ENCODE assay signal across 10 cellular contexts in the genomic region with DNA sequence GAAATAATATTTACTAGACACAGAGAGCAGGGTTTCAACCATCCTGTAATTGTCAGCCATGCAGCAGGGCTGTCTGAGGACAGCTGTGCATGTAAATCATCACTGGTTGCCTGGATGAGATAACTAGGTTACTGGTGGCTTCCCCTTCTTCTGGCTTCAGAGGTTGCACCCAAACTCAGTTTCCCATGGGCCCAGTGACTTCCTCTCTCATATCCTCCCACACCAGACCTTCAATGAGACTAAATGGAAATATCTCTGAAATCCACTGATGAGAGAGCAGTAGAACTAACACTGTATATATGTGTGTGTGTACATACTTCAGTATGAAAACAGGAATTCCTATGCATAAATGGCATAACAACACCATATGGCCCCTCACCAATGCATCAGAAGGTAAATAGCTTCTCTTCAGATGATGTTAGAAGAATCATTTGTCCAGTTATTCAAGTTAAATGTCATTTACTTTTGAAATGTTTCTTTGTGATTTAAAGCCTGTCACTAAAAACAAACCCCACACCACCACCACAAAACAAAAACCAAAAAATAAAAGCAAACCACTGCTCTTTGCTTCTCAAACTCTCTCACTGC. TPM values are rescaled to one million over a fixed set of nuclear protein-coding genes. Genes with fewer than 3 reads are reported as not detected.
A peak's percentile ranks its signal among the peaks of the same experiment; 100 is the strongest.
DNase-seq lines count a peak whose midpoint lies in the region; ATAC-seq lines count a peak whose summit lies in the region.
"Had no signal": no experiment of that assay in that cellular context is flagged by ENCODE, and none has a peak within 500 bp of the region (broad histone marks: within the 10 kb centered on the region; RNA-seq: fewer than 3 reads in every experiment).

No MANE protein-coding gene starts in this region.

- H3K4me3 Mint-ChIP-seq in IgD-negative memory B cell, result peak overlapping the region in 3 of 4 donors; percentile 20 to 91 (median 76)
- H3K4me3 Mint-ChIP-seq: stimulated activated naive CD8-positive, alpha-beta T cell treated with anti-CD3 and anti-CD28 coated beads, Interleukin-15, Interleukin-2, amounts not matched to agents 100 ng/mL and 50 ng/mL, for 24 hours had no signal

- H3K9me3 Mint-ChIP-seq in IgD-negative memory B cell, result no peaks in the 10 kb centered on the region
- H3K9me3 Mint-ChIP-seq: naive thymus-derived CD8-positive, alpha-beta T cell; stimulated activated naive CD8-positive, alpha-beta T cell treated with anti-CD3 and anti-CD28 coated beads, Interleukin-15, Interleukin-2, amounts not matched to agents 100 ng/mL and 50 ng/mL, for 24 hours had no signal

- peak; percentile 76 for ATAC-seq in GM21723 (IDR thresholded peaks at IDR 0.05; ENCODE audit: unreplicated experiment)

- no peaks in the 10 kb centered on the region for H3K27me3 Mint-ChIP-seq in IgD-negative memory B cell

- DNase-seq in DMS 273 (lab: John Stamatoyannopoulos, UW; ENCODE audit: unreplicated experiment) (peak; percentile 60), DMS 273 treated with DMSO at 0.1 percent for 48 hours (lab: John Stamatoyannopoulos, UW) (no peak), myocyte (ENCODE audit: low read depth) (peak; percentile 72), COLO829 (ENCODE audit: low spot score) (no peak), NCI-H2081 (lab: John Stamatoyannopoulos, UW) (no peak), middle frontal gyrus (ENCODE audit: extremely low spot score, low spot score) (no peak)
- DNase-seq: naive thymus-derived CD8-positive, alpha-beta T cell had no signal

- H3K27ac Mint-ChIP-seq in IgD-negative memory B cell, result peak overlapping the region; percentile 19 to 88 (median 64)

- peaks cover 41 to 48% (median 45%) of the 10 kb centered on the region in 3 donors for H3K4me1 Mint-ChIP-seq in IgD-negative memory B cell

- H3K36me3 Mint-ChIP-seq in IgD-negative memory B cell, result no peaks in the 10 kb centered on the region
- H3K36me3 Mint-ChIP-seq: naive thymus-derived CD8-positive, alpha-beta T cell had no signal

RNA-seq across cellular contexts. Expression of a gene that starts 51.0 kb away (rescaled TPM):
- not detected for polyA plus RNA-seq in IgD-negative memory B cell
- 6.4 and 6.7 TPM in 2 replicates for total RNA-seq in myocyte
- polyA plus RNA-seq in myocyte (2012), result 6.3 TPM
- total RNA-seq: naive thymus-derived CD8-positive, alpha-beta T cell had no signal
- polyA plus RNA-seq: naive thymus-derived CD8-positive, alpha-beta T cell had no signal

Comparison
In these comparisons a context has a peak if more than half of its experiments do, and no peak if none do; other contexts are left out.
1. DNase-seq: peak in DMS 273 (single experiment) and myocyte (single experiment); none in DMS 273 treated with DMSO at 0.1 percent for 48 hours (single experiment), COLO829 (single experiment), NCI-H2081 (0 of 2) and middle frontal gyrus (single experiment).